Comparison of ENCODE assay signal across 23 cellular contexts in genomic region chr4:76177709-76178108, GRCh38. TPM values are rescaled to one million over a fixed set of nuclear protein-coding genes. Genes with fewer than 3 reads are reported as not detected.
DNase-seq lines count a peak whose midpoint lies in the region; ATAC-seq, FAIRE-seq and TF ChIP-seq lines count a peak whose summit lies in the region.
"Had no signal": no experiment of that assay in that cellular context is flagged by ENCODE, and none has a peak within 500 bp of the region (broad histone marks: within the 10 kb centered on the region; RNA-seq: fewer than 3 reads in every experiment).

No MANE protein-coding gene starts in this region.

- H3K27ac ChIP-seq in BLaER1 (no peak overlapping the region), epithelial cell of prostate (peak overlapping the region; percentile 41), psoas muscle (peak overlapping the region; percentile 53)
- H3K27ac ChIP-seq: SJSA1 had no signal

- H3K9ac ChIP-seq in BLaER1, result no peak overlapping the region

- H3K4me2 ChIP-seq in BLaER1, result peak overlapping the region; percentile 73; the same call in 1 of the 2 replicates

- DNase-seq in GM12892 (ENCODE audit: insufficient read length) (no peak), epithelial cell of prostate (ENCODE audit: low read depth, low spot score) (no peak), psoas muscle (no peak), dedifferentiated amniotic fluid mesenchymal stem cell (ENCODE audit: extremely low spot score) (no peak)
- DNase-seq: C1 segment of cervical spinal cord; CD4-positive, alpha-beta memory T cell; COR-L47; DMS53; GDM1; NCI-H1048; NCI-H1694; NCI-H2029 treated with DMSO at 0.1 percent for 48 hours; NCI-H446 treated with DMSO at 0.1 percent for 48 hours; NCI-H82; NK-92 treated with Interleukin-12 subunit alpha and Interleukin-12 subunit beta, amount 100 ng/mL, for 24 hours; PC-3 had no signal

- no peak for TF ChIP-seq CTCF in psoas muscle (IDR thresholded peaks at IDR 0.05)

- H3K9me3 ChIP-seq in BLaER1 (no peaks in the 10 kb centered on the region), psoas muscle (no peaks in the 10 kb centered on the region)
- H3K9me3 ChIP-seq: SJSA1 had no signal

- TF ChIP-seq POLR2A in GM12892 (IDR thresholded peaks at IDR 0.05; ENCODE audit: low read depth, low read length), result no peak

- H3K4me1 ChIP-seq in BLaER1 (peaks cover 34% of the 10 kb centered on the region), psoas muscle (peaks cover 15% of the 10 kb centered on the region)
- H3K4me1 ChIP-seq: SJSA1 had no signal

- ATAC-seq in psoas muscle (peak; percentile 62 to 79 (median 68)), HG03280 (IDR thresholded peaks at IDR 0.05; ENCODE audit: unreplicated experiment) (no peak), GM21390 (IDR thresholded peaks at IDR 0.05; ENCODE audit: unreplicated experiment) (no peak)
- ATAC-seq: GM12878, PC-3 had no signal

- H3K36me3 ChIP-seq in BLaER1, result peaks cover 45% of the 10 kb centered on the region
- peaks cover 3 to 79% of the 10 kb centered on the region in 2 donors for H3K36me3 ChIP-seq in psoas muscle (ENCODE audit: insufficient read depth in 1 of 2, low read depth in 1 of 2)

- H3K27me3 ChIP-seq in BLaER1, result no peaks in the 10 kb centered on the region
- H3K27me3 ChIP-seq in psoas muscle (ENCODE audit: insufficient read depth in 3 of 3, low read length in 2 of 3), result no peaks in the 10 kb centered on the region
- H3K27me3 ChIP-seq: SJSA1 had no signal

- intact Hi-C loops in psoas muscle (cut with DNase I), result loop anchor here (5.0 to 10.0 kb wide), 2 partner anchors 130 to 327 kb away; partner anchors contain the start of gene STBD1 (in 1 of the 2)

- no peak overlapping the region for H3K4me3 ChIP-seq in BLaER1
- H3K4me3 ChIP-seq in psoas muscle, result no peak overlapping the region
- H3K4me3 ChIP-seq: GM12878, SJSA1 had no signal

- H4K20me1 ChIP-seq in BLaER1, result peaks cover 22% of the 10 kb centered on the region; the same call in 1 of the 2 replicates

- FAIRE-seq in GM12892 (lab: Jason Lieb, UNC), result peak; percentile 24
- FAIRE-seq: A204.1, GM12878, H54 had no signal

RNA-seq across cellular contexts. Expression of gene NUP54, which starts 29.5 kb away (rescaled TPM):
- polyA plus RNA-seq in GM12892 (2012; ENCODE audit: missing spikeins), result 33.5 TPM
- 10 to 100 TPM; 14.1 to 25.9 (median 17.6) TPM for total RNA-seq in psoas muscle
- 10 to 100 TPM; 14.2 to 26.0 (median 25.4) TPM for polyA plus RNA-seq in psoas muscle

RNA-seq across cellular contexts. Expression of gene SCARB2, which starts 35.9 kb away (rescaled TPM):
- 16.1 TPM for polyA plus RNA-seq in GM12892 (2012; ENCODE audit: missing spikeins)
- total RNA-seq in psoas muscle, result 100 to 1,000 TPM; 109 to 199 (median 170) TPM
- polyA plus RNA-seq in psoas muscle, result 100 to 1,000 TPM in 1 of 3 donors, 10 to 100 TPM in 2; 58.5 to 107 (median 81.7) TPM

Comparison
In these comparisons a context has a peak if more than half of its experiments do, and no peak if none do; other contexts are left out.
1. ATAC-seq: peak in psoas muscle (4 of 4); none in HG03280 (single experiment) and GM21390 (single experiment).